In genomic region chr5:149680810-149681221, GRCh38 we compare ENCODE assay signal across 11 cellular contexts. TPM values are rescaled to one million over a fixed set of nuclear protein-coding genes. Genes with fewer than 3 reads are reported as not detected.
A peak's percentile ranks its signal among the peaks of the same experiment; 100 is the strongest.
DNase-seq lines count a peak whose midpoint lies in the region; ATAC-seq and TF ChIP-seq lines count a peak whose summit lies in the region.
"Had no signal": no experiment of that assay in that cellular context is flagged by ENCODE, and none has a peak within 500 bp of the region (broad histone marks: within the 10 kb centered on the region; RNA-seq: fewer than 3 reads in every experiment).

No MANE protein-coding gene starts in this region.

- H3K27ac ChIP-seq in ovary = no peak overlapping the region
- H3K27ac ChIP-seq: PC-9 had no signal

- intact Hi-C loops in ovary (cut with DNase I) = no loop called here

- WGBS in ovary, 3 donors = 85 to 95% (median 89%) methylated on average over 2 of the region's 2 CpGs

- H3K27me3 ChIP-seq in ovary = no peaks in the 10 kb centered on the region

- DNase-seq in C1 segment of cervical spinal cord (lab: John Stamatoyannopoulos, UW) = peak in 8 of 14 donors; percentile 14 to 67 (median 32)
- DNase-seq in globus pallidus (ENCODE audit: low spot score) = peak; percentile 74
- no peak for DNase-seq in activated CD4-positive, alpha-beta T cell treated with anti-CD3 and anti-CD28 coated beads, Interleukin-2, amount 10 ng/mL, durations not matched to agents 7 days and 5 days
- no peak for DNase-seq in ovary
- no peak for DNase-seq in activated T-cell treated with anti-CD3 and anti-CD28 coated beads, Interleukin-2, amount 50 U/mL, for 48 hours
- no peak for DNase-seq in NCI-H526 (lab: John Stamatoyannopoulos, UW)
- DNase-seq: CD4-positive, alpha-beta T cell; PC-9 had no signal

- no peak for TF ChIP-seq POLR2A in ovary (IDR thresholded peaks at IDR 0.05)

- H3K4me1 ChIP-seq in ovary (ENCODE audit: insufficient read depth) = peaks cover 8% of the 10 kb centered on the region

- no peak overlapping the region for H3K27ac Mint-ChIP-seq in activated CD4-positive, alpha-beta T cell treated with anti-CD3 and anti-CD28 coated beads, Interleukin-2, amount 10 ng/mL, durations not matched to agents 7 days and 5 days
- H3K27ac Mint-ChIP-seq: CD4-positive, alpha-beta T cell; nephron had no signal

- no peak overlapping the region for H3K4me3 ChIP-seq in ovary
- H3K4me3 ChIP-seq: PC-9 had no signal

- ATAC-seq in GM19468 (IDR thresholded peaks at IDR 0.05; ENCODE audit: extremely low read depth, unreplicated experiment) (peak; percentile 92), HG03439 (IDR thresholded peaks at IDR 0.05; ENCODE audit: unreplicated experiment) (peak; percentile 94)

- no peaks in the 10 kb centered on the region for H3K36me3 ChIP-seq in ovary

- no peak for TF ChIP-seq EP300 in ovary (IDR thresholded peaks at IDR 0.05)

- H3K4me1 Mint-ChIP-seq in activated CD4-positive, alpha-beta T cell treated with anti-CD3 and anti-CD28 coated beads, Interleukin-2, amount 10 ng/mL, durations not matched to agents 7 days and 5 days = no peaks in the 10 kb centered on the region
- H3K4me1 Mint-ChIP-seq: nephron had no signal

- POLR2A ChIA-PET in activated CD4-positive, alpha-beta T cell treated with anti-CD3 and anti-CD28 coated beads, Interleukin-2, amount 10 ng/mL, durations not matched to agents 7 days and 5 days (lab: Charles Lee) = no interaction called here

- CTCF ChIA-PET in activated CD4-positive, alpha-beta T cell treated with anti-CD3 and anti-CD28 coated beads, Interleukin-2, amount 10 ng/mL, durations not matched to agents 7 days and 5 days (lab: Charles Lee) = interaction anchor here (0.6 kb wide), 1 partner anchor 1681 kb away, joined by 4 read pairs; no protein-coding TSS in a partner anchor

- no peaks in the 10 kb centered on the region for H3K9me3 ChIP-seq in ovary

- no peak overlapping the region for H3K4me3 Mint-ChIP-seq in activated CD4-positive, alpha-beta T cell treated with anti-CD3 and anti-CD28 coated beads, Interleukin-2, amount 10 ng/mL, durations not matched to agents 7 days and 5 days
- H3K4me3 Mint-ChIP-seq: CD4-positive, alpha-beta T cell; nephron had no signal

- TF ChIP-seq CTCF in ovary (IDR thresholded peaks at IDR 0.05) = no peak

- H3K9me3 Mint-ChIP-seq in activated CD4-positive, alpha-beta T cell treated with anti-CD3 and anti-CD28 coated beads, Interleukin-2, amount 10 ng/mL, durations not matched to agents 7 days and 5 days = no peaks in the 10 kb centered on the region
- H3K9me3 Mint-ChIP-seq: CD4-positive, alpha-beta T cell had no signal

- H3K27me3 Mint-ChIP-seq in activated CD4-positive, alpha-beta T cell treated with anti-CD3 and anti-CD28 coated beads, Interleukin-2, amount 10 ng/mL, durations not matched to agents 7 days and 5 days = peaks cover 20% of the 10 kb centered on the region

- H3K36me3 Mint-ChIP-seq in activated CD4-positive, alpha-beta T cell treated with anti-CD3 and anti-CD28 coated beads, Interleukin-2, amount 10 ng/mL, durations not matched to agents 7 days and 5 days (ENCODE audit: low read depth) = no peaks in the 10 kb centered on the region

RNA-seq across cellular contexts. Expression of gene PPARGC1B, which starts 49.3 kb away (rescaled TPM):
- 1 to 10 TPM; 3.6 TPM for total RNA-seq in activated CD4-positive, alpha-beta T cell treated with anti-CD3 and anti-CD28 coated beads, Interleukin-2, amount 10 ng/mL, durations not matched to agents 7 days and 5 days
- total RNA-seq in ovary = 10 to 100 TPM in 1 of 7 donors, 1 to 10 TPM in 5, under 1 TPM in 1; 0.36 to 10.8 (median 4.7) TPM
- polyA plus RNA-seq in ovary = 1 to 10 TPM; 1.1 to 1.5 TPM

Comparison
In these comparisons a context has a peak if more than half of its experiments do, and no peak if none do; other contexts are left out.
1. DNase-seq: peak in C1 segment of cervical spinal cord (8 of 14) and globus pallidus (single experiment); none in activated CD4-positive, alpha-beta T cell treated with anti-CD3 and anti-CD28 coated beads, Interleukin-2, amount 10 ng/mL, durations not matched to agents 7 days and 5 days (single experiment), ovary (0 of 5), activated T-cell treated with anti-CD3 and anti-CD28 coated beads, Interleukin-2, amount 50 U/mL, for 48 hours (0 of 2) and NCI-H526 (0 of 2).